29 cellular contexts compared by ENCODE assay signal in the genomic region with DNA sequence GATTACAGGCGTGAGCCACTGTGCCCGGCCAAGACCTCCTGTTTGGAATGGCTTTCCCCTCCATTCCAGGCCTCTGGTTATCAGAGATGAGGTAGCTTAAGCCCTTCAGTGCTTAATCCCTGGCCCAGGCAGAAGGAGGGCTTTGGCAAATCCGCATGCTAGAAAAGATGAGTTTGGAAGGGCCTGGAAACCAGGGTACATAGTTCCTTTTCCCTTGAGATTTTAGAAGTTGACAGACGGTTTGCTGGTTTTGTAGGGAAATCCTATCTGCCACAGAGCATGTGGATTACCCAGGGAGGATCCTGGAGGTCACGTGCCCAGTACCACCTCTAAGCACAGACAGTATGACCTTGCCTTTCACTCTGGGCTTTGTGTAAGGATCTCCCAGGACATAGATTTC.
"Had no signal": no experiment of that assay in that cellular context is flagged by ENCODE, and none has a peak within 500 bp of the region (broad histone marks: within the 10 kb centered on the region; RNA-seq: fewer than 3 reads in every experiment).

No MANE protein-coding gene starts in this region.

- H3K9me3 Mint-ChIP-seq: activated naive CD8-positive, alpha-beta T cell treated with anti-CD3 and anti-CD28 coated beads for 36 hours; activated T-cell treated with anti-CD3 and anti-CD28 coated beads, Interleukin-2, amount 50 U/mL, for 72 hours; nephron had no signal

- H3K4me3 Mint-ChIP-seq: activated CD4-positive, alpha-beta memory T cell treated with anti-CD3 and anti-CD28 coated beads, Interleukin-2, amount 10 ng/mL, durations not matched to agents 7 days and 5 days; activated CD4-positive, alpha-beta T cell treated with anti-CD3 and anti-CD28 coated beads, Interleukin-2, amount 10 ng/mL, durations not matched to agents 7 days and 5 days; activated naive CD8-positive, alpha-beta T cell treated with anti-CD3 and anti-CD28 coated beads for 36 hours; activated T-cell treated with anti-CD3 and anti-CD28 coated beads, Interleukin-2, amount 50 U/mL, for 72 hours; brain; nephron had no signal

- H3K36me3 ChIP-seq: adrenal gland, ascending aorta, cardiac muscle cell, colonic mucosa, gastrocnemius medialis, left ventricle myocardium inferior, ovary, sigmoid colon, tibial nerve had no signal

- FAIRE-seq: small intestine had no signal

- H3K36me3 Mint-ChIP-seq: brain had no signal

- H3K9me3 ChIP-seq: adrenal gland, ascending aorta, colonic mucosa, gastrocnemius medialis, ovary, sigmoid colon, tibial nerve had no signal

- H3K27me3 Mint-ChIP-seq: activated CD4-positive, alpha-beta memory T cell treated with anti-CD3 and anti-CD28 coated beads, Interleukin-2, amount 10 ng/mL, durations not matched to agents 7 days and 5 days; activated CD4-positive, alpha-beta T cell treated with anti-CD3 and anti-CD28 coated beads, Interleukin-2, amount 10 ng/mL, durations not matched to agents 7 days and 5 days; activated naive CD8-positive, alpha-beta T cell treated with anti-CD3 and anti-CD28 coated beads for 36 hours had no signal

- DNase-seq: activated CD4-positive, alpha-beta memory T cell treated with anti-CD3 and anti-CD28 coated beads, Interleukin-2, amount 10 ng/mL, durations not matched to agents 7 days and 5 days; activated CD4-positive, alpha-beta T cell treated with anti-CD3 and anti-CD28 coated beads, Interleukin-2, amount 10 ng/mL, durations not matched to agents 7 days and 5 days; activated CD4-positive, CD25-positive, alpha-beta regulatory T cell treated with anti-CD3 and anti-CD28 coated beads, Interleukin-2, amount 50 U/mL, for 72 hours; activated naive CD4-positive, alpha-beta T cell treated with Interleukin-2 at 50 U/mL for 16 hours; activated naive CD8-positive, alpha-beta T cell treated with anti-CD3 and anti-CD28 coated beads for 36 hours; activated T-cell treated with anti-CD3 and anti-CD28 coated beads, Interleukin-2, amount 50 U/mL, for 72 hours; adrenal gland; cerebellar nuclear complex; colonic mucosa; dorsolateral prefrontal cortex; effector memory CD4-positive, alpha-beta T cell; erythroblast; gastrocnemius medialis; glutamatergic neuron; islet precursor cell; left ventricle myocardium inferior; ovary; sigmoid colon; small intestine; stimulated activated CD4-positive, alpha-beta T cell treated with anti-CD3 and anti-CD28 coated beads, Interleukin-4, amount 100 ng/mL, for 24 hours; stimulated activated naive CD4-positive, alpha-beta T cell; T-helper 1 cell had no signal

- H3K27ac Mint-ChIP-seq: activated CD4-positive, alpha-beta memory T cell treated with anti-CD3 and anti-CD28 coated beads, Interleukin-2, amount 10 ng/mL, durations not matched to agents 7 days and 5 days; activated CD4-positive, alpha-beta T cell treated with anti-CD3 and anti-CD28 coated beads, Interleukin-2, amount 10 ng/mL, durations not matched to agents 7 days and 5 days; activated T-cell treated with anti-CD3 and anti-CD28 coated beads, Interleukin-2, amount 50 U/mL, for 72 hours; brain; nephron; progenitor cell of endocrine pancreas had no signal

- H3K27me3 ChIP-seq: ascending aorta, cardiac muscle cell, colonic mucosa, dorsolateral prefrontal cortex, gastrocnemius medialis, ovary, sigmoid colon, tibial nerve had no signal

- ATAC-seq: activated T-cell treated with anti-CD3 and anti-CD28 coated beads, Interleukin-2, amount 50 U/mL, for 72 hours; gastrocnemius medialis had no signal

- H3K4me3 ChIP-seq: adrenal gland, ascending aorta, cardiac muscle cell, colonic mucosa, dorsolateral prefrontal cortex, gastrocnemius medialis, left ventricle myocardium inferior, ovary, sigmoid colon, tibial nerve had no signal

- H3K27ac ChIP-seq: adrenal gland, ascending aorta, cardiac muscle cell, colonic mucosa, gastrocnemius medialis, left ventricle myocardium inferior, ovary, tibial nerve, VCaP had no signal

- H3K4me1 ChIP-seq: adrenal gland, ascending aorta, colonic mucosa, gastrocnemius medialis, tibial nerve had no signal
